Comparison of ENCODE assay signal across 1 cellular context in genomic region chr9:129646654-129647053, GRCh38.
TF ChIP-seq lines count a peak whose summit lies in the region.

No MANE protein-coding gene starts in this region.

TF ChIP-seq in K562, 482 proteins besides CTCF, POLR2A, EP300 and RAD21:
- TF ChIP-seq ADNP (tag; IDR thresholded peaks at IDR 0.05) (0 out of 2 replicates have a peak, but pooled peaks have one; percentile 27), BCOR (IDR thresholded peaks at IDR 0.05) (peak; percentile 71; the same call in 1 of the 2 replicates), ZNF384 (IDR thresholded peaks at IDR 0.05; ENCODE audit: low read depth, low read length) (no peak), KDM1A (IDR thresholded peaks at IDR 0.05) (peak; percentile 44 to 77; a peak in 3 of 4 replicates)
